Comparison of ENCODE assay signal across 18 cellular contexts in the genomic region with DNA sequence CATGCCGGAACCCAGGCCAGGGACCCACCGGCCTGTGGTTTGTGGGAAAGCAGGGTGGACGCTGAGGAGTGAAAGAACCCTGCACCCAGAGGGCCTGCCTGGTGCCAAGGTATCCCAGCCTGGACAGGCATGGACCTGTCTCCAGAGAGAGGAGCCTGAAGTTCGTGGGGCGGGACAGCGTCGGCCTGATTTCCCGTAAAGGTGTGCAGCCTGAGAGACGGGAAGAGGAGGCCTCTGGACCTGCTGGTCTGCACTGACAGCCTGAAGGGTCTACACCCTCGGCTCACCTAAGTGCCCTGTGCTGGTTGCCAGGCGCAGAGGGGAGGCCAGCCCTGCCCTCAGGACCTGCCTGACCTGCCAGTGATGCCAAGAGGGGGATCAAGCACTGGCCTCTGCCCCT. TPM values are rescaled to one million over a fixed set of nuclear protein-coding genes. Genes with fewer than 3 reads are reported as not detected.
DNase-seq lines count a peak whose midpoint lies in the region; ATAC-seq, FAIRE-seq and TF ChIP-seq lines count a peak whose summit lies in the region.
"Had no signal": no experiment of that assay in that cellular context is flagged by ENCODE, and none has a peak within 500 bp of the region (broad histone marks: within the 10 kb centered on the region; RNA-seq: fewer than 3 reads in every experiment).

No MANE protein-coding gene starts in this region.

- H3K4me2 ChIP-seq in A549, result no peak overlapping the region

- H3K36me3 ChIP-seq in right lobe of liver, result peaks cover 0 to 29% (median 11%) of the 10 kb centered on the region in 4 donors
- H3K36me3 ChIP-seq in skeletal muscle tissue (ENCODE audit: control insufficient read depth in 3 of 3, insufficient read depth in 3 of 3, low read length in 3 of 3), result peaks cover 45 to 47% (median 45%) of the 10 kb centered on the region in 3 donors
- H3K36me3 ChIP-seq: cardiac muscle cell had no signal

- no peak for DNase-seq in A549 (ENCODE audit: low read depth in 1 of 2, low spot score in 1 of 2)
- peak; percentile 88 for DNase-seq in MCF 10A (ENCODE audit: unreplicated experiment)
- peak in 1 of 3 donors; percentile 45 for DNase-seq in right lobe of liver
- DNase-seq in superior temporal gyrus (ENCODE audit: extremely low spot score), result no peak
- DNase-seq in NCI-H2107 (lab: John Stamatoyannopoulos, UW), result no peak
- DNase-seq: activated naive CD4-positive, alpha-beta T cell treated with Interleukin-2 at 50 U/mL for 16 hours; NCI-H1092; NCI-H2171 treated with DMSO at 0.1 percent for 48 hours; NK-92 treated with Interleukin-12 subunit alpha and Interleukin-12 subunit beta, amount 100 ng/mL, for 24 hours; stimulated activated CD4-positive, alpha-beta T cell treated with anti-CD3 and anti-CD28 coated beads, Interleukin-2, amount 100 ng/mL, for 48 hours had no signal

- intact Hi-C loops in MCF 10A (cut with micrococcal nuclease), result no loop called here
- intact Hi-C loops in right lobe of liver (cut with DNase I), result no loop called here

- peak overlapping the region; percentile 31 for H3K27ac Mint-ChIP-seq in MCF 10A (ENCODE audit: low read depth, unreplicated experiment)
- H3K27ac Mint-ChIP-seq: IgD-negative memory B cell had no signal

- no peak overlapping the region for H3K4me3 Mint-ChIP-seq in MCF 10A (ENCODE audit: unreplicated experiment)

- H3K9me3 ChIP-seq in A549, result no peaks in the 10 kb centered on the region
- H3K9me3 ChIP-seq in right lobe of liver, result no peaks in the 10 kb centered on the region
- H3K9me3 ChIP-seq in skeletal muscle tissue (ENCODE audit: control insufficient read depth in 3 of 3, low read length in 3 of 3), result no peaks in the 10 kb centered on the region
- H3K9me3 ChIP-seq: pancreas had no signal

- H3K27me3 ChIP-seq in right lobe of liver, result no peaks in the 10 kb centered on the region
- H3K27me3 ChIP-seq in skeletal muscle tissue (ENCODE audit: control insufficient read depth in 3 of 3, insufficient read depth in 3 of 3, low read length in 3 of 3), result no peaks in the 10 kb centered on the region
- H3K27me3 ChIP-seq: cardiac muscle cell, pancreas had no signal

- no peaks in the 10 kb centered on the region for H3K9me3 Mint-ChIP-seq in MCF 10A (ENCODE audit: unreplicated experiment)
- H3K9me3 Mint-ChIP-seq: IgD-negative memory B cell had no signal

- H3K4me1 ChIP-seq in A549 (peaks cover 60% of the 10 kb centered on the region), right lobe of liver (peaks cover 0 to 56% (median 28%) of the 10 kb centered on the region in 4 donors), skeletal muscle tissue (ENCODE audit: control insufficient read depth in 3 of 3, insufficient read depth in 3 of 3, low read length in 3 of 3) (peaks cover 47 to 60% (median 50%) of the 10 kb centered on the region in 3 donors)

- FAIRE-seq in A549 (lab: Jason Lieb, UNC), result no peak
- FAIRE-seq: GM18507, pancreas had no signal

- peaks cover 39% of the 10 kb centered on the region for H3K36me3 Mint-ChIP-seq in MCF 10A (ENCODE audit: insufficient read depth, unreplicated experiment)

- TF ChIP-seq POLR2A in A549 (IDR thresholded peaks at IDR 0.05; ENCODE audit: low read length) (no peak), right lobe of liver (IDR thresholded peaks at IDR 0.05) (no peak)

- H3K4me1 Mint-ChIP-seq in MCF 10A (ENCODE audit: insufficient read depth, unreplicated experiment), result peaks cover 48% of the 10 kb centered on the region
- H3K4me1 Mint-ChIP-seq: IgD-negative memory B cell had no signal

- TF ChIP-seq RAD21 in A549 (conservative IDR thresholded peaks at IDR 0.05 in 1 of 2, IDR thresholded peaks at IDR 0.05 in 1 of 2), result no peak

- POLR2A ChIA-PET in A549 (lab: Yijun Ruan, JAX), result no interaction called here
- POLR2A ChIA-PET in MCF 10A (lab: Yijun Ruan, JAX), result no interaction called here

- H3K27me3 Mint-ChIP-seq in MCF 10A (ENCODE audit: insufficient read depth, unreplicated experiment), result no peaks in the 10 kb centered on the region
- H3K27me3 Mint-ChIP-seq: IgD-negative memory B cell had no signal

- BruUV-seq in MCF 10A (replicated peaks; lab: Mats Ljungman, UMichigan), result no TSS peak

- H3K27ac ChIP-seq in A549 (peak overlapping the region; percentile 79 to 88), right lobe of liver (peak overlapping the region in 2 of 3 donors; percentile 33 to 56), skeletal muscle tissue (ENCODE audit: low read depth, low read length) (peak overlapping the region; percentile 63)

- CTCF ChIA-PET in A549 (lab: Yijun Ruan, JAX) (interaction anchor here (0.7 to 2.8 kb wide), 4 partner anchors 52 to 152 kb away, joined by 3 to 16 read pairs (median 10); partner anchors contain the start of gene AHCYL1), MCF 10A (lab: Yijun Ruan, JAX) (interaction anchor here (0.5 to 0.8 kb wide), 4 partner anchors 22 to 155 kb away, joined by 3 to 4 read pairs (median 4); no protein-coding TSS in a partner anchor)

- H3K4me3 ChIP-seq in A549, result no peak overlapping the region
- no peak overlapping the region for H3K4me3 ChIP-seq in right lobe of liver
- H3K4me3 ChIP-seq in skeletal muscle tissue (ENCODE audit: low read length in 3 of 3), result no peak overlapping the region
- H3K4me3 ChIP-seq: cardiac muscle cell, lung, pancreas had no signal

- no peak for ATAC-seq in A549
- no peak for ATAC-seq in right lobe of liver
- ATAC-seq in GM18867 (IDR thresholded peaks at IDR 0.05; ENCODE audit: unreplicated experiment), result no peak
- ATAC-seq in HG02870 (IDR thresholded peaks at IDR 0.05; ENCODE audit: unreplicated experiment), result no peak

- TF ChIP-seq CTCF in A549 (IDR thresholded peaks at IDR 0.05) (no peak), MCF 10A (IDR thresholded peaks at IDR 0.05; ENCODE audit: unreplicated experiment) (no peak), right lobe of liver (IDR thresholded peaks at IDR 0.05) (no peak)

- H3K9ac ChIP-seq in skeletal muscle tissue (ENCODE audit: low read depth in 1 of 3, low read length in 3 of 3), result peak overlapping the region in 1 of 3 donors; percentile 16

- TF ChIP-seq EP300 in A549 (IDR thresholded peaks at IDR 0.05), result no peak

- WGBS in A549 (ENCODE audit: missing lambda C conversion rate), result 91% methylated on average over 4 of the region's 11 CpGs
- WGBS in right lobe of liver (ENCODE audit: insufficient coverage, low coverage, low lambda C conversion rate, missing lambda C conversion rate), result 63% methylated on average over 2 of the region's 11 CpGs

TF ChIP-seq in A549, 52 proteins besides CTCF, POLR2A, EP300 and RAD21:
- TF ChIP-seq JUN (IDR thresholded peaks at IDR 0.05) (no peak), ZNF302 (CRISPR knock-in tag; IDR thresholded peaks at IDR 0.05) (no peak)

RNA-seq across cellular contexts. Expression of gene CSF1, which starts 18.5 kb away (rescaled TPM):
- polyA plus RNA-seq in A549 (2011; rRNA removed), result 36.3 and 45.7 TPM in 2 replicates
- polyA plus RNA-seq in A549 (2012; cell fraction: cytosol; rRNA removed), result 40.0 and 56.5 TPM in 2 replicates
- 84.0 and 105 TPM in 2 replicates for polyA plus RNA-seq in A549 (2012; cell fraction: nucleus; rRNA removed)
- 35.1 to 42.4 TPM (median 37.5 TPM) in 3 replicates for polyA plus RNA-seq in A549 (2017; fragmentation: RNase III; extraction: RNeasy Plus Mini Kit Qiagen cat#74134 plus additional on column Dnase treatment)
- 32.5 and 34.0 TPM in 2 replicates for polyA minus RNA-seq in A549 (2011; rRNA and poly(A)+ RNA removed)
- total RNA-seq in MCF 10A (2022), result 6.3 and 11.7 TPM in 2 replicates
- total RNA-seq in right lobe of liver, result 10 to 100 TPM in 5 of 6 experiments, 1 to 10 TPM in 1; 4.8 to 44.1 (median 22.0) TPM
- 7.3 TPM for total RNA-seq in skeletal muscle tissue

RNA-seq across cellular contexts. Expression of gene AHCYL1, which starts 55.4 kb away (rescaled TPM):
- polyA plus RNA-seq in A549 (2011; rRNA removed) (147 and 148 TPM in 2 replicates), A549 (2017; fragmentation: RNase III; extraction: RNeasy Plus Mini Kit Qiagen cat#74134 plus additional on column Dnase treatment) (124 to 145 TPM (median 133 TPM) in 3 replicates)
- polyA plus RNA-seq in A549 (2012; cell fraction: cytosol; rRNA removed), result 66.5 and 81.2 TPM in 2 replicates
- polyA plus RNA-seq in A549 (2012; cell fraction: nucleus; rRNA removed), result 65.5 and 81.1 TPM in 2 replicates
- polyA minus RNA-seq in A549 (2011; rRNA and poly(A)+ RNA removed), result 94.6 and 102 TPM in 2 replicates
- total RNA-seq in MCF 10A (2022) (104 and 106 TPM in 2 replicates), right lobe of liver (10 to 100 TPM; 51.4 to 77.5 (median 56.0) TPM), skeletal muscle tissue (21.9 TPM)
